Comparison of ENCODE assay signal across 12 cellular contexts in the genomic region with DNA sequence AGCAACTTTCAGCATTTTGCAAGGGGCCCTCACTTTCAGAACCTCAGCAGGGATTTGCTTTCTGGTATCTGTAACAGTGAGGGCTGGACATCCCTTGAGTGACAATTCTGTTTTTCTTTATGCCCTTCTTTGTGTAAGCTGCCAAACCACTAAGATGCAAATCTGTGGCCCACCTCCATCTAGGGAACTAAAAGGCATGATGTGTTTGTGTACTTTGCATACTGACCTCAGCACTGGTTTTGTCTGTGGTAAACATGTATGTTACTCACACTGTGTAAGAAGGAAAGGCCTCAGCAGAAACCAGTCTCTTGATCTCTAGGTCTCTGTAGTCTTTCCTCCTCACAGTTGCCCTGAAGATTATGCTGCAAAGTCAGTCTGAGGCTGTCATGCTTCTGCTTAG.
DNase-seq lines count a peak whose midpoint lies in the region; ATAC-seq and TF ChIP-seq lines count a peak whose summit lies in the region.
"Had no signal": no experiment of that assay in that cellular context is flagged by ENCODE, and none has a peak within 500 bp of the region (broad histone marks: within the 10 kb centered on the region; RNA-seq: fewer than 3 reads in every experiment).

No MANE protein-coding gene starts in this region.

- intact Hi-C loops in stomach (cut with DNase I; ENCODE audit: low total_unique reads), result no loop called here

- peaks cover 0 to 8% (median 8%) of the 10 kb centered on the region in 4 donors for H3K9me3 ChIP-seq in stomach
- H3K9me3 ChIP-seq in hepatocyte (ENCODE audit: low read depth), result no peaks in the 10 kb centered on the region
- H3K9me3 ChIP-seq: MG63 had no signal

- peak; percentile 97 for ATAC-seq in GM19455 (IDR thresholded peaks at IDR 0.05; ENCODE audit: unreplicated experiment)
- ATAC-seq in HG02973 (IDR thresholded peaks at IDR 0.05; ENCODE audit: unreplicated experiment), result peak; percentile 99
- ATAC-seq in stimulated activated naive CD8-positive, alpha-beta T cell treated with anti-CD3 and anti-CD28 coated beads, Interleukin-15, Interleukin-2, amounts not matched to agents 100 U/mL and 50 U/mL, for 24 hours, result no peak
- ATAC-seq: naive thymus-derived CD8-positive, alpha-beta T cell had no signal

- DNase-seq in GM12865 (ENCODE audit: low read depth) (peak; percentile 90), RPMI7951 (ENCODE audit: low read depth) (peak; percentile 40), stomach (no peak), T-helper 9 cell (no peak), hepatocyte (ENCODE audit: low spot score) (no peak)
- no peak for DNase-seq in stimulated activated naive CD8-positive, alpha-beta T cell treated with anti-CD3 and anti-CD28 coated beads, Interleukin-15, Interleukin-2, amounts not matched to agents 100 U/mL and 50 U/mL, for 24 hours
- DNase-seq: hippocampal formation; MG63; naive thymus-derived CD8-positive, alpha-beta T cell; stimulated activated CD4-positive, alpha-beta T cell treated with anti-CD3 and anti-CD28 coated beads, Interleukin-4, amount 100 ng/mL, for 1 hour had no signal

- H3K79me2 ChIP-seq in hepatocyte, result no peaks in the 10 kb centered on the region

- H3K27me3 ChIP-seq in stomach (no peaks in the 10 kb centered on the region), hepatocyte (no peaks in the 10 kb centered on the region)
- H3K27me3 ChIP-seq: MG63 had no signal

- no peak for TF ChIP-seq POLR2A in stomach (IDR thresholded peaks at IDR 0.05)

- no peaks in the 10 kb centered on the region for H3K36me3 ChIP-seq in stomach
- H3K36me3 ChIP-seq in hepatocyte (replicated peaks; ENCODE audit: insufficient read depth, low read depth), result no peaks in the 10 kb centered on the region
- H3K36me3 ChIP-seq: MG63 had no signal

- no peak for TF ChIP-seq CTCF in GM12865 (IDR thresholded peaks at IDR 0.05; ENCODE audit: insufficient read depth, low read depth, low read length, missing control alignments)
- no peak for TF ChIP-seq CTCF in stomach (IDR thresholded peaks at IDR 0.05)
- no peak for TF ChIP-seq CTCF in hepatocyte (IDR thresholded peaks at IDR 0.05; ENCODE audit: poor library complexity)

- H3K4me3 ChIP-seq in GM12865 (ENCODE audit: low read depth, low read length) (no peak overlapping the region), stomach (no peak overlapping the region), hepatocyte (no peak overlapping the region)
- H3K4me3 ChIP-seq: MG63 had no signal

- no peaks in the 10 kb centered on the region for H3K9me2 ChIP-seq in hepatocyte (replicated peaks; ENCODE audit: insufficient read depth)

- H3K4me1 ChIP-seq in stomach (no peaks in the 10 kb centered on the region), hepatocyte (ENCODE audit: insufficient read depth) (no peaks in the 10 kb centered on the region)

- no peak overlapping the region for H2AFZ ChIP-seq in hepatocyte

- H4K20me1 ChIP-seq in hepatocyte (ENCODE audit: insufficient read depth, poor library complexity, severe bottlenecking), result no peaks in the 10 kb centered on the region

- no peak overlapping the region for H3K4me2 ChIP-seq in hepatocyte

- no peak for TF ChIP-seq EP300 in stomach (IDR thresholded peaks at IDR 0.05)

- no peak overlapping the region for H3K27ac ChIP-seq in stomach
- H3K27ac ChIP-seq in hepatocyte, result no peak overlapping the region

Comparison
In these comparisons a context has a peak if more than half of its experiments do, and no peak if none do; other contexts are left out.
1. DNase-seq: peak in GM12865 (single experiment) and RPMI7951 (single experiment); none in stomach (single experiment), T-helper 9 cell (single experiment), stimulated activated naive CD8-positive, alpha-beta T cell treated with anti-CD3 and anti-CD28 coated beads, Interleukin-15, Interleukin-2, amounts not matched to agents 100 U/mL and 50 U/mL, for 24 hours (single experiment) and hepatocyte (single experiment).